ENCODE assay signal across 27 cellular contexts in the genomic region with DNA sequence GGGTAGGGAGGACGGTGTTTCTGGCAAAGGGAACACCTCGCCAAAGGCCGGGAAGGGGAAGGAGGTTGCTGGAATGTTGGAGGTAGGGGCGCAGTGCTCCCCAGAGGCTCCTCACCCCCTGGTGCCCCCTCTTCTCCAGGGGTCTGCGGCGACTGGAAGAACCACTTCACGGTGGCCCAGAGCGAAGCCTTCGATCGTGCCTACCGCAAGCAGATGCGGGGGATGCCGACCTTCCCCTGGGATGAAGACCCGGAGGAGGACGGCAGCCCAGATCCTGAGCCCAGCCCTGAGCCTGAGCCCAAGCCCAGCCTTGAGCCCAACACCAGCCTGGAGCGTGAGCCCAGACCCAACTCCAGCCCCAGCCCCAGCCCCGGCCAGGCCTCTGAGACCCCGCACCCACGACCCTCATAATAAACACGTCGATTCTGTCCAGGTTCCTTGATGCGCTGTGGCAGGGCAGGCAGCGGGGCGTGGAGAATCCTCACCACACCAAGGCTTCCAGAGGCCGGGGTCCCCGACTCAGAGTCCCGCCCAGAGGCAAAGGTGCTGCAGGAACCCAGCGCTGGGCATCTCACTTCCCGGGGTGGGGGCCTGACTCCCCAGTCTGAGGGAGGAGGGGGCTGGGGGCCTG. TPM values are rescaled to one million over a fixed set of nuclear protein-coding genes. Genes with fewer than 3 reads are reported as not detected.
"Had no signal": no experiment of that assay in that cellular context is flagged by ENCODE, and none has a peak within 500 bp of the region (broad histone marks: within the 10 kb centered on the region; RNA-seq: fewer than 3 reads in every experiment).

No MANE protein-coding gene starts in this region.

- H3K4me1 ChIP-seq: heart left ventricle, lower lobe of right lung, prostate gland, testis, vagina had no signal

- H3K9me3 Mint-ChIP-seq: activated naive CD4-positive, alpha-beta T cell treated with anti-CD3 and anti-CD28 coated beads for 36 hours; endodermal cell; naive B cell; neural crest cell; T-helper 2 cell treated with Interferon-gamma antibody and Interleukin-4, amounts not matched to agents 5 μg/mL and 100 μg/mL, for 36 hours had no signal

- H3K4me3 ChIP-seq: heart left ventricle, lower lobe of right lung, prostate gland, testis, vagina had no signal

- DNase-seq: activated CD4-positive, CD25-positive, alpha-beta regulatory T cell treated with anti-CD3 and anti-CD28 coated beads, Interleukin-2, amount 50 U/mL, for 72 hours; activated effector memory CD4-positive, alpha-beta T cell treated with Interleukin-2 at 50 U/mL for 16 hours; activated naive CD4-positive, alpha-beta T cell treated with anti-CD3 and anti-CD28 coated beads for 36 hours; activated T-cell treated with anti-CD3 and anti-CD28 coated beads, Interleukin-2, amount 50 U/mL, for 48 hours; cortex of kidney; endodermal cell; heart left ventricle; islet precursor cell; left cardiac atrium; lower lobe of right lung; naive B cell; stimulated activated CD4-positive, alpha-beta T cell treated with anti-CD3 and anti-CD28 coated beads, Interleukin-2, amount 100 ng/mL, for 48 hours; stimulated activated CD8-positive, alpha-beta memory T cell treated with anti-CD3 and anti-CD28 coated beads, Interleukin-4, amount 100 ng/mL, for 48 hours; stimulated activated naive CD4-positive, alpha-beta T cell; testis; trophoblast cell had no signal

- H3K4me3 Mint-ChIP-seq: activated naive CD4-positive, alpha-beta T cell treated with anti-CD3 and anti-CD28 coated beads for 36 hours; endodermal cell; naive B cell; neural crest cell; T-helper 2 cell treated with Interferon-gamma antibody and Interleukin-4, amounts not matched to agents 5 μg/mL and 100 μg/mL, for 36 hours had no signal

- H3K27ac ChIP-seq: heart left ventricle, lower lobe of right lung, prostate gland, testis, vagina, VCaP had no signal

- H3K36me3 ChIP-seq: heart left ventricle, lower lobe of right lung, prostate gland, vagina had no signal

- H3K36me3 Mint-ChIP-seq: naive B cell had no signal

- ATAC-seq: heart left ventricle, left cardiac atrium, lower lobe of right lung had no signal

- H3K4me1 Mint-ChIP-seq: endodermal cell, naive B cell, neural crest cell had no signal

- H3K27ac Mint-ChIP-seq: activated naive CD4-positive, alpha-beta T cell treated with anti-CD3 and anti-CD28 coated beads for 36 hours; endodermal cell; naive B cell; T-helper 2 cell treated with Interferon-gamma antibody and Interleukin-4, amounts not matched to agents 5 μg/mL and 100 μg/mL, for 36 hours had no signal

- H3K9me3 ChIP-seq: heart left ventricle, lower lobe of right lung, prostate gland, testis, vagina had no signal

- H3K27me3 ChIP-seq: testis, vagina had no signal

RNA-seq across cellular contexts. Expression of gene SPACA4, which starts 7.4 kb away (rescaled TPM):
- total RNA-seq: activated CD8-positive, alpha-beta memory T cell treated with anti-CD3 and anti-CD28 coated beads for 36 hours; activated naive CD4-positive, alpha-beta T cell treated with anti-CD3 and anti-CD28 coated beads for 36 hours; cerebellum; endodermal cell; fibroblast of villous mesenchyme; heart left ventricle; left cardiac atrium; lower lobe of right lung; mesenteric fat pad; mucosa of gallbladder; neural crest cell; osteocyte had no signal
- polyA plus RNA-seq: heart left ventricle had no signal

RNA-seq across cellular contexts. Expression of gene FAM83E, which starts 15.8 kb away (rescaled TPM):
- total RNA-seq: cerebellum, heart left ventricle had no signal
